ENCODE assay signal across 8 cellular contexts in genomic region chr2:237581751-237582746, GRCh38. TPM values are rescaled to one million over a fixed set of nuclear protein-coding genes. Genes with fewer than 3 reads are reported as not detected.
DNase-seq lines count a peak whose midpoint lies in the region; ATAC-seq and TF ChIP-seq lines count a peak whose summit lies in the region.

No MANE protein-coding gene starts in this region.

- no peak for ATAC-seq in GM21723 (IDR thresholded peaks at IDR 0.05; ENCODE audit: unreplicated experiment)

- H3K27ac ChIP-seq in esophagus (ENCODE audit: low read depth in 2 of 2, low read length in 1 of 2) (peak overlapping the region; percentile 48 to 61), subcutaneous abdominal adipose tissue (ENCODE audit: low read depth, low read length) (no peak overlapping the region)

- H3K9ac ChIP-seq in subcutaneous abdominal adipose tissue (ENCODE audit: low read length in 5 of 5): no peak overlapping the region

- H3K4me3 ChIP-seq in GM12865 (ENCODE audit: low read depth, low read length) (no peak overlapping the region), esophagus (ENCODE audit: low read depth in 1 of 2, low read length in 2 of 2) (no peak overlapping the region), subcutaneous abdominal adipose tissue (ENCODE audit: low read depth in 1 of 5, low read length in 5 of 5) (peak overlapping the region in 3 of 5 donors; percentile 20 to 49 (median 39))

- H3K36me3 ChIP-seq in esophagus (ENCODE audit: control insufficient read depth in 2 of 2, insufficient read depth in 2 of 2, low read length in 1 of 2) (no peaks in the 10 kb centered on the region), subcutaneous abdominal adipose tissue (ENCODE audit: control insufficient read depth in 5 of 5, insufficient read depth in 5 of 5, low read length in 5 of 5) (no peaks in the 10 kb centered on the region)

- H3K27me3 ChIP-seq in esophagus (ENCODE audit: control insufficient read depth in 1 of 2, insufficient read depth in 2 of 2, low read length in 2 of 2) (no peaks in the 10 kb centered on the region), subcutaneous abdominal adipose tissue (ENCODE audit: control insufficient read depth in 5 of 5, insufficient read depth in 4 of 5, low read length in 5 of 5) (peaks cover 0 to 3% (median 0%) of the 10 kb centered on the region in 5 donors)

- H3K9me3 ChIP-seq in esophagus (ENCODE audit: control insufficient read depth in 2 of 2, insufficient read depth in 1 of 2, low read depth in 1 of 2, low read length in 1 of 2) (no peaks in the 10 kb centered on the region), subcutaneous abdominal adipose tissue (ENCODE audit: control insufficient read depth in 5 of 5, low read length in 5 of 5) (no peaks in the 10 kb centered on the region)

- TF ChIP-seq CTCF in GM12865 (IDR thresholded peaks at IDR 0.05; ENCODE audit: insufficient read depth, low read depth, low read length, missing control alignments): peak; percentile 35

- H3K4me1 ChIP-seq in esophagus (ENCODE audit: control insufficient read depth in 2 of 2, insufficient read depth in 2 of 2, low read length in 1 of 2): no peaks in the 10 kb centered on the region
- peaks cover 3 to 17% (median 12%) of the 10 kb centered on the region in 5 donors for H3K4me1 ChIP-seq in subcutaneous abdominal adipose tissue (ENCODE audit: control insufficient read depth in 5 of 5, insufficient read depth in 5 of 5, low read length in 5 of 5)

- 32 to 42% methylated on average over 25 of the region's 25 CpGs for WGBS in esophagus, 2 donors

- DNase-seq in GM12865 (ENCODE audit: low read depth): peak; percentile 61
- peak; percentile 12 for DNase-seq in NCI-H128 (lab: John Stamatoyannopoulos, UW; ENCODE audit: unreplicated experiment)
- DNase-seq in activated CD4-positive, alpha-beta T cell treated with anti-CD3 and anti-CD28 coated beads, Interleukin-2, amount 50 U/mL, for 4 hours: peak; percentile 25 to 43
- DNase-seq in myocyte (ENCODE audit: low read depth): peak; percentile 82
- no peak for DNase-seq in NK-92 treated with Interleukin-12 subunit alpha and Interleukin-12 subunit beta, amount 100 ng/mL, for 24 hours (lab: John Stamatoyannopoulos, UW)

RNA-seq across cellular contexts. Expression of gene RAB17, which starts 8.5 kb away (rescaled TPM):
- polyA plus RNA-seq in esophagus: 10 to 100 TPM in 1 of 2 donors, 1 to 10 TPM in 1; 7.0 to 10.9 TPM
- 0.42 and 5.3 TPM in 2 replicates for total RNA-seq in myocyte
- 4.3 TPM for polyA plus RNA-seq in myocyte (2012)

RNA-seq across cellular contexts. Expression of gene PRLH, which starts 15.7 kb away (rescaled TPM):
- polyA plus RNA-seq in esophagus: not detected
- total RNA-seq in myocyte: not detected in 2 replicates
- not detected for polyA plus RNA-seq in myocyte (2012)

RNA-seq across cellular contexts. Expression of gene LRRFIP1, which starts 45.3 kb away (rescaled TPM):
- polyA plus RNA-seq in esophagus: 10 to 100 TPM; 58.9 to 69.5 TPM
- total RNA-seq in myocyte: 158 and 166 TPM in 2 replicates
- 113 TPM for polyA plus RNA-seq in myocyte (2012)

Comparison
In these comparisons a context has a peak if more than half of its experiments do, and no peak if none do; other contexts are left out.
1. H3K4me3 ChIP-seq: peak in subcutaneous abdominal adipose tissue (3 of 5); none in GM12865 (single experiment) and esophagus (0 of 2).